In the genomic region with DNA sequence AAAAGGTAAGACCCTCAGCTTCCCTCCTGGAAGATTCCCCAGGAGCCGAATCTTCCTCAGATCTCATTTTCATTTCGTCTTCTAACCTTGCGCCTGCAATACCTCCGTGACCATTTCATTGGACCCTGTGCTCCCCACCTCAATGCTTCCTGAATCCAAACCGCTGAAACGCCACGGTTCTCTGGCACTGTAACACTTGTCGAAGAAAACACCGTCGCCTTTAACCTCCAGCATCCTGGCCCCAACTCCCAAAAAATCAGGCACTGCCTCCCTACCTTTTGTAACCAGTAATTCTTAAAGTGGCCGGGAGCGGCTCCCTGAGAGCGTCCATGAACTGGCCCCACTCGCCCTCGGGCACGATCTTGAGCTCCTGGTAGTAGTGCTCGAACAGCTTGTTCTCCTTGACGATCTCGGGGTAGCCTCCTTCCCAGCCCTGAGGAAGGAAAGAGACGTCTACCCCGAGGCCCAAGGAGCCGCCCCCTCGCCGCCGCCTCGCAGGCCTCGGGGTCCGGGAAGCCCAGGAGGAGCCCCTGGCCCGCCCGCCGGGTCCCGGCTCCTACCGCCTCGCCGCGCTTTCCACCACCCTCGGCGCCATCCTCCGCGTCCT, we compare ENCODE assay signal across 8 cellular contexts.
DNase-seq lines count a peak whose midpoint lies in the region; ATAC-seq lines count a peak whose summit lies in the region.

No MANE protein-coding gene starts in this region.

- H3K36me3 ChIP-seq in effector memory CD4-positive, alpha-beta T cell (ENCODE audit: control insufficient read depth, insufficient read depth, low read length): peaks cover 21% of the 10 kb centered on the region
- H3K36me3 ChIP-seq in mucosa of rectum (ENCODE audit: control insufficient read depth in 2 of 2, insufficient read depth in 2 of 2, low read length in 2 of 2): peaks cover 16 to 18% of the 10 kb centered on the region in 2 donors

- H3K27ac ChIP-seq in effector memory CD4-positive, alpha-beta T cell (ENCODE audit: insufficient read depth, low read length, poor library complexity, severe bottlenecking): peak overlapping the region; percentile 86
- H3K27ac ChIP-seq in mucosa of rectum (ENCODE audit: low read depth in 2 of 2, low read length in 2 of 2): peak overlapping the region; percentile 91

- no peaks in the 10 kb centered on the region for H3K9me3 ChIP-seq in effector memory CD4-positive, alpha-beta T cell (ENCODE audit: control insufficient read depth, low read length)
- H3K9me3 ChIP-seq in mucosa of rectum (ENCODE audit: control insufficient read depth in 2 of 2, low read length in 2 of 2): no peaks in the 10 kb centered on the region

- ATAC-seq in GM18520 (IDR thresholded peaks at IDR 0.05; ENCODE audit: unreplicated experiment): peak; percentile 15
- ATAC-seq in HG03060 (IDR thresholded peaks at IDR 0.05; ENCODE audit: low read depth, unreplicated experiment): peak; percentile 5

- peak overlapping the region; percentile 96 for H3K4me3 ChIP-seq in effector memory CD4-positive, alpha-beta T cell (ENCODE audit: insufficient read depth, low read depth, low read length, poor library complexity, severe bottlenecking)
- H3K4me3 ChIP-seq in mucosa of rectum (ENCODE audit: low read length in 2 of 2): peak overlapping the region; percentile 82 to 91

- peak overlapping the region; percentile 82 to 87 for H3K9ac ChIP-seq in mucosa of rectum (ENCODE audit: low read depth in 1 of 2, low read length in 2 of 2)

- peaks cover 17% of the 10 kb centered on the region for H3K4me1 ChIP-seq in effector memory CD4-positive, alpha-beta T cell (ENCODE audit: control insufficient read depth, insufficient read depth, low read length, poor library complexity, severe bottlenecking)
- H3K4me1 ChIP-seq in mucosa of rectum (ENCODE audit: control insufficient read depth in 2 of 2, insufficient read depth in 2 of 2, low read length in 2 of 2): peaks cover 9 to 11% of the 10 kb centered on the region in 2 donors

- H3K27me3 ChIP-seq in effector memory CD4-positive, alpha-beta T cell (replicated peaks; ENCODE audit: control insufficient read depth, insufficient read depth, low read length, poor library complexity, severe bottlenecking): no peaks in the 10 kb centered on the region
- H3K27me3 ChIP-seq in mucosa of rectum (ENCODE audit: control insufficient read depth in 2 of 2, insufficient read depth in 2 of 2, low read length in 2 of 2): no peaks in the 10 kb centered on the region

- peak; percentile 36 for DNase-seq in AG08395 (ENCODE audit: low spot score)
- DNase-seq in OCI-M1 (lab: John Stamatoyannopoulos, UW): peak; percentile 38
- no peak for DNase-seq in effector memory CD4-positive, alpha-beta T cell
- DNase-seq in NCI-H1105 (lab: John Stamatoyannopoulos, UW): no peak
- DNase-seq in stimulated activated CD4-positive, alpha-beta T cell treated with anti-CD3 and anti-CD28 coated beads, Interleukin-1b, Interleukin-23, amount 100 ng/mL, for 48 hours: no peak

Comparison
In these comparisons a context has a peak if more than half of its experiments do, and no peak if none do; other contexts are left out.
1. DNase-seq: peak in AG08395 (single experiment) and OCI-M1 (single experiment); none in effector memory CD4-positive, alpha-beta T cell (0 of 3), NCI-H1105 (single experiment) and stimulated activated CD4-positive, alpha-beta T cell treated with anti-CD3 and anti-CD28 coated beads, Interleukin-1b, Interleukin-23, amount 100 ng/mL, for 48 hours (single experiment).